Comparison of ENCODE assay signal across 12 cellular contexts in the genomic region with DNA sequence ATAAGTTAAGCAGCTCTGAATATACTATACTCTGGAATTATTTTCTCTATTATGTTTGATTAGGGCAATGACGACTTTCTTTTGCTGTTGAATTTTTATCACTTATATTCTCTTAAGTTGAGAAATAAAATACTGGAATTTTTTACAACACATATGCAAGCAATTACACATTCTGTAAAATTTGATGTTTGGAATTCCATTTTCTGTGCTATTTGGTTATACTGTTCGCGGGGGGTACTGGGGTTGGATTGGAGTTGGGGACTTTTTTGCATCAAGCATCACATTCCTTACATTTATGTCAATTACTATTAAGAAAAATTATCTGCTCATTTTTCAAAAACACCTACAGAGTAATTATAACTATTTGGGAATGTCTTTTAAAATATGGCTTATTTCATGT. TPM values are rescaled to one million over a fixed set of nuclear protein-coding genes. Genes with fewer than 3 reads are reported as not detected.
DNase-seq lines count a peak whose midpoint lies in the region; ATAC-seq and TF ChIP-seq lines count a peak whose summit lies in the region.
"Had no signal": no experiment of that assay in that cellular context is flagged by ENCODE, and none has a peak within 500 bp of the region (broad histone marks: within the 10 kb centered on the region; RNA-seq: fewer than 3 reads in every experiment).

No MANE protein-coding gene starts in this region.

- TF ChIP-seq POLR2A in tibial nerve (IDR thresholded peaks at IDR 0.05) = no peak

- no peak overlapping the region for H4K8ac ChIP-seq in neuronal stem cell (ENCODE audit: low read depth, low read length)

- H2BK120ac ChIP-seq in neuronal stem cell (ENCODE audit: low read depth, low read length) = no peak overlapping the region

- peaks cover 17% of the 10 kb centered on the region for H3K4me1 Mint-ChIP-seq in CD4-positive, alpha-beta T cell (ENCODE audit: low read depth)
- H3K4me1 Mint-ChIP-seq in activated CD4-positive, alpha-beta T cell treated with anti-CD3 and anti-CD28 coated beads, Interleukin-2, amount 10 ng/mL, durations not matched to agents 24 days and 14 days = peaks cover 2% of the 10 kb centered on the region

- H3K4me1 ChIP-seq in HUES64 (ENCODE audit: insufficient read depth, low read length) = peaks cover 30% of the 10 kb centered on the region
- no peaks in the 10 kb centered on the region for H3K4me1 ChIP-seq in mucosa of rectum (ENCODE audit: control insufficient read depth in 2 of 2, insufficient read depth in 2 of 2, low read length in 2 of 2)
- H3K4me1 ChIP-seq in tibial nerve = peaks cover 0 to 19% (median 2%) of the 10 kb centered on the region in 4 donors
- peaks cover 0 to 1% of the 10 kb centered on the region in 2 donors for H3K4me1 ChIP-seq in neuronal stem cell (ENCODE audit: control insufficient read depth in 2 of 2, insufficient read depth in 1 of 2, low read depth in 1 of 2, low read length in 2 of 2)

- WGBS in HUES64 = no CpG with 5 or more reads among the region's 3 CpGs
- WGBS in tibial nerve, 2 donors = 17 to 29% methylated on average over 3 of the region's 3 CpGs
- WGBS in neuronal stem cell (ENCODE audit: extremely low coverage in 2 of 2, insufficient read length in 2 of 2, insufficient replicate concordance in 1 of 2), 2 donors = no CpG with 5 or more reads among the region's 3 CpGs

- POLR2A ChIA-PET in CD4-positive, alpha-beta T cell (lab: Charles Lee) = interaction anchor here (0.5 kb wide), 1 partner anchor 68 kb away, joined by 3 read pairs; no protein-coding TSS in a partner anchor

- intact Hi-C loops in CD4-positive, alpha-beta T cell (cut with DNase I, micrococcal nuclease) = no loop called here
- intact Hi-C loops in activated CD4-positive, alpha-beta T cell treated with anti-CD3 and anti-CD28 coated beads, Interleukin-2, amount 10 ng/mL, durations not matched to agents 24 days and 14 days (cut with micrococcal nuclease) = no loop called here

- no peak overlapping the region for H2AK5ac ChIP-seq in neuronal stem cell (ENCODE audit: low read depth, low read length)

- no peak overlapping the region for H3K23ac ChIP-seq in neuronal stem cell (ENCODE audit: low read depth, low read length, poor library complexity)

- no peak overlapping the region for H2AFZ ChIP-seq in neuronal stem cell (ENCODE audit: low read length)

- no peak overlapping the region for H3K4me3 Mint-ChIP-seq in CD4-positive, alpha-beta T cell
- no peak overlapping the region for H3K4me3 Mint-ChIP-seq in activated CD4-positive, alpha-beta T cell treated with anti-CD3 and anti-CD28 coated beads, Interleukin-2, amount 10 ng/mL, durations not matched to agents 24 days and 14 days

- H3K4me3 ChIP-seq in HUES64 (ENCODE audit: low read length) (peak overlapping the region; percentile 53), coronary artery (peak overlapping the region; percentile 83), mucosa of rectum (ENCODE audit: low read length in 2 of 2) (peak overlapping the region; percentile 41 to 80), tibial nerve (peak overlapping the region; percentile 38 to 66 (median 50)), neuronal stem cell (ENCODE audit: low read length in 2 of 2) (peak overlapping the region in 1 of 2 donors; percentile 56)
- H3K4me3 ChIP-seq: GM12878 had no signal

- no peak overlapping the region for H3K27ac ChIP-seq in HUES64 (ENCODE audit: low read depth, low read length)
- peak overlapping the region in 1 of 2 donors; percentile 28 for H3K27ac ChIP-seq in coronary artery
- H3K27ac ChIP-seq in mucosa of rectum (ENCODE audit: low read depth in 2 of 2, low read length in 2 of 2) = no peak overlapping the region
- peak overlapping the region in 2 of 4 donors; percentile 87 for H3K27ac ChIP-seq in tibial nerve
- no peak overlapping the region for H3K27ac ChIP-seq in neuronal stem cell (replicated peaks; ENCODE audit: low read length)
- no peak overlapping the region for H3K27ac ChIP-seq in CD4-positive, alpha-beta T cell (ENCODE audit: low read depth, low read length)

- H3K4me2 ChIP-seq in neuronal stem cell (ENCODE audit: insufficient read depth, low read length, poor library complexity, severe bottlenecking) = no peak overlapping the region

- H3K4ac ChIP-seq in neuronal stem cell (ENCODE audit: low read length) = no peak overlapping the region

- ATAC-seq in CD4-positive, alpha-beta T cell (ENCODE audit: poor library complexity) = no peak
- ATAC-seq: foreskin keratinocyte, GM12878 had no signal

- no peaks in the 10 kb centered on the region for H3K9me3 ChIP-seq in HUES64 (ENCODE audit: insufficient read depth, low read depth, low read length)
- no peaks in the 10 kb centered on the region for H3K9me3 ChIP-seq in mucosa of rectum (ENCODE audit: control insufficient read depth in 2 of 2, low read length in 2 of 2)
- no peaks in the 10 kb centered on the region for H3K9me3 ChIP-seq in tibial nerve
- H3K9me3 ChIP-seq in neuronal stem cell (replicated peaks in 1 of 2; ENCODE audit: control insufficient read depth in 2 of 2, insufficient read depth in 1 of 2, low read depth in 1 of 2, low read length in 2 of 2) = no peaks in the 10 kb centered on the region
- H3K9me3 ChIP-seq in CD4-positive, alpha-beta T cell (ENCODE audit: control insufficient read depth, low read length) = no peaks in the 10 kb centered on the region

- H3K79me1 ChIP-seq in neuronal stem cell (ENCODE audit: low read depth, low read length) = no peaks in the 10 kb centered on the region

- H2BK5ac ChIP-seq in neuronal stem cell (ENCODE audit: low read length) = no peak overlapping the region

- peaks cover 25% of the 10 kb centered on the region for H3K27me3 Mint-ChIP-seq in CD4-positive, alpha-beta T cell
- H3K27me3 Mint-ChIP-seq in activated CD4-positive, alpha-beta T cell treated with anti-CD3 and anti-CD28 coated beads, Interleukin-2, amount 10 ng/mL, durations not matched to agents 24 days and 14 days = peaks cover 15% of the 10 kb centered on the region

- H3K36me3 ChIP-seq in HUES64 (ENCODE audit: insufficient read depth, low read length) = no peaks in the 10 kb centered on the region
- H3K36me3 ChIP-seq in mucosa of rectum (ENCODE audit: control insufficient read depth in 2 of 2, insufficient read depth in 2 of 2, low read length in 2 of 2) = no peaks in the 10 kb centered on the region
- H3K36me3 ChIP-seq in tibial nerve = no peaks in the 10 kb centered on the region
- no peaks in the 10 kb centered on the region for H3K36me3 ChIP-seq in neuronal stem cell (replicated peaks in 1 of 2; ENCODE audit: control insufficient read depth in 2 of 2, insufficient read depth in 2 of 2, low read length in 2 of 2)

- H2BK15ac ChIP-seq in neuronal stem cell (ENCODE audit: low read length) = no peak overlapping the region

- H3K9ac ChIP-seq in HUES64 (ENCODE audit: low read depth, low read length) = no peak overlapping the region
- no peak overlapping the region for H3K9ac ChIP-seq in mucosa of rectum (ENCODE audit: low read depth in 1 of 2, low read length in 2 of 2)
- H3K9ac ChIP-seq in neuronal stem cell (ENCODE audit: low read depth, low read length, poor library complexity) = no peak overlapping the region

- H3K18ac ChIP-seq in neuronal stem cell (ENCODE audit: low read length) = no peak overlapping the region

- no peaks in the 10 kb centered on the region for H3K9me3 Mint-ChIP-seq in CD4-positive, alpha-beta T cell
- no peaks in the 10 kb centered on the region for H3K9me3 Mint-ChIP-seq in activated CD4-positive, alpha-beta T cell treated with anti-CD3 and anti-CD28 coated beads, Interleukin-2, amount 10 ng/mL, durations not matched to agents 24 days and 14 days

- H3K27ac Mint-ChIP-seq in CD4-positive, alpha-beta T cell = no peak overlapping the region
- no peak overlapping the region for H3K27ac Mint-ChIP-seq in activated CD4-positive, alpha-beta T cell treated with anti-CD3 and anti-CD28 coated beads, Interleukin-2, amount 10 ng/mL, durations not matched to agents 24 days and 14 days

- no peak overlapping the region for H3K14ac ChIP-seq in neuronal stem cell (ENCODE audit: low read length)

- no peak overlapping the region for H4K91ac ChIP-seq in neuronal stem cell (ENCODE audit: low read depth, low read length, poor library complexity)

- no peaks in the 10 kb centered on the region for H3K36me3 Mint-ChIP-seq in CD4-positive, alpha-beta T cell (ENCODE audit: low read depth)
- H3K36me3 Mint-ChIP-seq in activated CD4-positive, alpha-beta T cell treated with anti-CD3 and anti-CD28 coated beads, Interleukin-2, amount 10 ng/mL, durations not matched to agents 24 days and 14 days (ENCODE audit: low read depth) = no peaks in the 10 kb centered on the region

- DNase-seq in coronary artery (ENCODE audit: low spot score) (no peak), tibial nerve (ENCODE audit: low spot score in 2 of 2) (no peak), neuronal stem cell (ENCODE audit: low spot score) (no peak), SW 1271 (lab: John Stamatoyannopoulos, UW) (no peak)
- no peak for DNase-seq in CD4-positive, alpha-beta T cell
- DNase-seq in activated CD4-positive, alpha-beta T cell treated with anti-CD3 and anti-CD28 coated beads, Interleukin-2, amount 10 ng/mL, durations not matched to agents 24 days and 14 days = no peak
- DNase-seq: activated T-cell treated with anti-CD3 and anti-CD28 coated beads, Interleukin-2, amount 50 U/mL, for 1 hour; caudate nucleus; foreskin keratinocyte had no signal

- no peak for TF ChIP-seq EP300 in tibial nerve (IDR thresholded peaks at IDR 0.05)

- CTCF ChIA-PET in CD4-positive, alpha-beta T cell (lab: Charles Lee) = no interaction called here

- no peak overlapping the region for H2BK12ac ChIP-seq in neuronal stem cell (ENCODE audit: low read length)

- H3K27me3 ChIP-seq in HUES64 (ENCODE audit: insufficient read depth, low read length) (no peaks in the 10 kb centered on the region), mucosa of rectum (ENCODE audit: control insufficient read depth in 2 of 2, insufficient read depth in 2 of 2, low read length in 2 of 2) (no peaks in the 10 kb centered on the region), tibial nerve (no peaks in the 10 kb centered on the region), neuronal stem cell (ENCODE audit: control insufficient read depth in 3 of 3, insufficient read depth in 3 of 3, low read depth in 1 of 3, low read length in 3 of 3) (no peaks in the 10 kb centered on the region)
- H3K27me3 ChIP-seq in CD4-positive, alpha-beta T cell (ENCODE audit: control insufficient read depth, insufficient read depth, low read length) = peaks cover 13% of the 10 kb centered on the region
- H3K27me3 ChIP-seq: foreskin keratinocyte had no signal

- TF ChIP-seq CTCF in coronary artery (IDR thresholded peaks at IDR 0.05) (no peak), tibial nerve (IDR thresholded peaks at IDR 0.05) (no peak)
- TF ChIP-seq CTCF in CD4-positive, alpha-beta T cell (IDR thresholded peaks at IDR 0.05) = no peak

RNA-seq across cellular contexts. Expression of gene COL5A2, which starts 2.1 kb away (rescaled TPM):
- 15.3 TPM for polyA plus RNA-seq in HUES64 (2013, experiment 1 of 2)
- 22.1 TPM for polyA plus RNA-seq in HUES64 (2013, experiment 2 of 2)
- total RNA-seq in tibial nerve = 10 to 100 TPM; 34.7 to 60.4 (median 51.4) TPM
- 29.1 TPM for polyA plus RNA-seq in neuronal stem cell (2013, experiment 1 of 2)
- 29.4 TPM for polyA plus RNA-seq in neuronal stem cell (2013, experiment 2 of 2)
- total RNA-seq in CD4-positive, alpha-beta T cell = under 1 TPM; 0.25 to 0.77 TPM
- 0.49 and 0.66 TPM in 2 replicates for total RNA-seq in activated CD4-positive, alpha-beta T cell treated with anti-CD3 and anti-CD28 coated beads, Interleukin-2, amount 10 ng/mL, durations not matched to agents 24 days and 14 days

Comparison
In these comparisons a context has a peak if more than half of its experiments do, and no peak if none do; other contexts are left out.
1. RNA of gene COL5A2, which starts 2.1 kb away (total RNA-seq): 34.7 to 60.4 TPM in tibial nerve; 0.25 to 0.77 TPM in CD4-positive, alpha-beta T cell and 0.49 to 0.66 TPM in activated CD4-positive, alpha-beta T cell treated with anti-CD3 and anti-CD28 coated beads, Interleukin-2, amount 10 ng/mL, durations not matched to agents 24 days and 14 days; every median in the first group is over 10 times any median in the second.